8 cellular contexts compared by ENCODE assay signal in the genomic region with DNA sequence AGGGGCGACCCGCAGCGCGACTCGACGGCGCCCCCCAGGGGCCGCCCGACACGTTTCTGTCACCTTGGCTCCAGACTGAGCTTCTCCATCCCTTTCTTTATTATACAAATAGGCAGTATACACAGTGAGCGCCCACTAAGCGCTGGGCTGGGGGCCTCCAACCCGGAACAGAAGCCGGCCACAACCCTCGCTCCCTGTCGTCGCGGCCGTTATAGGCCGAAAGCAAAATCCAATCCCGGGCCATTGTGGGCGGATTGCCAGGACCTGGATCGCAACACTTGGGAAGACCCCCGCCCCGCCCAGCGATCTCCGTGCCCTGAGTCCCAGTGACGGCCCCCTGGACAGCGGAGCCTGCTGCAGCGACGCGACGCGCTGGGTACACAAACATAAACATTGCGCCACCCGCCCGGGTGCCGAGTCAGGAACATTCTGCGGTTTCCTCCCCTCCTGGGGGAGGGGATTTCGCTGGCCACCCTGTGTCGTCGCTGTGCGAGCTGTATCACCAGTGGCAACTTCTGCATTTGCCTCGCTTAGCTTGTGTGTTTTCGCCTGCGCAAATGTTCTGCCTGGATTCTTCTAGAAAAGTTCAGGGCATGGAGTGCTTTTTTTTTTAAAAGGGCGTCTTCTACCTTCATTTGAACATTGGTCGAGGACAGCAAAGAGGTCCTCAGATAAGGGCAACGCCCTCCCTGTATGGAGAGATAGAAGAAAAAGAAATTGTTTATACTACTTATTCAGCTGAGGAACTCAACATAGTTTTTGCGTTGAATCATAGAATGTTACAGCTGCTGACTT. TPM values are rescaled to one million over a fixed set of nuclear protein-coding genes. Genes with fewer than 3 reads are reported as not detected.
DNase-seq lines count a peak whose midpoint lies in the region; ATAC-seq, FAIRE-seq and TF ChIP-seq lines count a peak whose summit lies in the region.

No MANE protein-coding gene starts in this region.

- H3K4me3 ChIP-seq in GM08714 (ENCODE audit: low read length), result peak overlapping the region; percentile 53; the same call in 1 of the 2 replicates
- peak overlapping the region; percentile 43 to 45 for H3K4me3 ChIP-seq in cardiac fibroblast (replicated peaks in 1 of 2; ENCODE audit: low read depth in 2 of 2, low read length in 2 of 2)
- H3K4me3 ChIP-seq in keratinocyte (ENCODE audit: control insufficient read depth in 2 of 3, extremely low read depth in 1 of 3, insufficient read depth in 2 of 3, low read depth in 1 of 3, low read length in 3 of 3), result peak overlapping the region; percentile 15 to 72 (median 50)

- H3K4me2 ChIP-seq in keratinocyte (ENCODE audit: control insufficient read depth, extremely low read depth, insufficient read depth, low read depth, low read length), result peak overlapping the region; percentile 79

- POLR2A ChIA-PET in activated B cell treated with CpG ODN at 0.5 μM for 24 hours (lab: Charles Lee), result interaction anchor here (0.6 to 6.7 kb wide), 32 partner anchors 14 to 1384 kb away, joined by 3 to 128 read pairs (median 5); partner anchors contain the start of genes ATP6V0E1, ERGIC1 and RPL26L1

- peak; percentile 26 for DNase-seq in NCI-H2029 treated with DMSO at 0.1 percent for 48 hours (lab: John Stamatoyannopoulos, UW)
- DNase-seq in activated B cell treated with CpG ODN at 0.5 μM for 24 hours, result peak; percentile 80
- DNase-seq in cardiac fibroblast (ENCODE audit: low read depth in 2 of 2), result peak; percentile 98
- DNase-seq in keratinocyte (ENCODE audit: low read depth, low spot score), result no peak
- DNase-seq in stimulated activated CD4-positive, alpha-beta T cell treated with anti-CD3 and anti-CD28 coated beads, Interleukin-12 subunit alpha, Interleukin-12 subunit beta, amount 100 ng/mL, for 48 hours (ENCODE audit: low read depth in 2 of 3, low spot score in 1 of 3), result peak; percentile 59 to 69 (median 65)
- DNase-seq in NCI-H446 (lab: John Stamatoyannopoulos, UW), result no peak

- H3K27ac ChIP-seq in keratinocyte (ENCODE audit: control insufficient read depth, insufficient read depth, low read length), result peak overlapping the region; percentile 92

- H3K9ac ChIP-seq in keratinocyte (ENCODE audit: control insufficient read depth, extremely low read depth, insufficient read depth, low read length), result peak overlapping the region; percentile 97

- peaks cover 72% of the 10 kb centered on the region for H3K4me1 Mint-ChIP-seq in activated B cell treated with CpG ODN at 0.5 μM for 24 hours

- no peaks in the 10 kb centered on the region for H3K9me3 ChIP-seq in keratinocyte (ENCODE audit: control insufficient read depth, low read depth, low read length)

- intact Hi-C loops in activated B cell treated with CpG ODN at 0.5 μM for 24 hours (cut with micrococcal nuclease), result loop anchor here (1.0 to 5.0 kb wide), 8 partner anchors 35 to 765 kb away; partner anchors contain the start of genes ERGIC1, FBXW11 and STK10

- peak overlapping the region; percentile 41 for H2AFZ ChIP-seq in keratinocyte (ENCODE audit: control insufficient read depth, low read length)

- dilution Hi-C loops in keratinocyte (cut with MboI; ENCODE audit: extremely low pct_ligation_motif_present, low sequenced_read_pairs), result no loop called here

- no peaks in the 10 kb centered on the region for H3K9me1 ChIP-seq in keratinocyte (ENCODE audit: control insufficient read depth, extremely low read depth, insufficient read depth, low read length)

- no peak for FAIRE-seq in keratinocyte (lab: Jason Lieb, UNC)

- H3K79me2 ChIP-seq in keratinocyte (ENCODE audit: control insufficient read depth, insufficient read depth, low read length), result peaks cover 22% of the 10 kb centered on the region

- H3K9me3 Mint-ChIP-seq in activated B cell treated with CpG ODN at 0.5 μM for 24 hours, result no peaks in the 10 kb centered on the region

- H3K4me3 Mint-ChIP-seq in activated B cell treated with CpG ODN at 0.5 μM for 24 hours, result peak overlapping the region; percentile 92

- H3K36me3 Mint-ChIP-seq in activated B cell treated with CpG ODN at 0.5 μM for 24 hours (ENCODE audit: low read depth), result peaks cover 32% of the 10 kb centered on the region

- CTCF ChIA-PET in activated B cell treated with CpG ODN at 0.5 μM for 24 hours (lab: Charles Lee), result interaction anchor here (0.6 to 3.6 kb wide), 21 partner anchors 10 to 661 kb away, joined by 3 to 39 read pairs (median 4); no protein-coding TSS in a partner anchor

- H3K27ac Mint-ChIP-seq in activated B cell treated with CpG ODN at 0.5 μM for 24 hours, result peak overlapping the region; percentile 99

- TF ChIP-seq CTCF in activated B cell treated with CpG ODN at 0.5 μM for 24 hours (IDR thresholded peaks at IDR 0.05), result no peak
- TF ChIP-seq CTCF in cardiac fibroblast (IDR thresholded peaks at IDR 0.05; ENCODE audit: low read depth, low read length), result peak; percentile 78
- TF ChIP-seq CTCF in keratinocyte (optimal IDR thresholded peaks at IDR 0.05 in 1 of 3, IDR thresholded peaks at IDR 0.05 in 1 of 3, conservative IDR thresholded peaks at IDR 0.05 in 1 of 3; ENCODE audit: extremely low read depth in 1 of 3, insufficient read depth in 2 of 3, low read length in 3 of 3), result peak in 2 of 3 experiments; percentile 75 to 93

- H3K4me1 ChIP-seq in keratinocyte (ENCODE audit: control insufficient read depth, extremely low read depth, insufficient read depth, low read length), result peaks cover 42% of the 10 kb centered on the region

- peaks cover 6% of the 10 kb centered on the region for H4K20me1 ChIP-seq in keratinocyte (ENCODE audit: control insufficient read depth, extremely low read depth, insufficient read depth, low read length)

- ATAC-seq in HG02642 (IDR thresholded peaks at IDR 0.05; ENCODE audit: poor library complexity, unreplicated experiment) (peak; percentile 31), activated B cell treated with CpG ODN at 0.5 μM for 24 hours (ENCODE audit: low read depth) (peak; percentile 46)

- peaks cover 7 to 19% of the 10 kb centered on the region in 2 experiments for H3K36me3 ChIP-seq in keratinocyte (ENCODE audit: control insufficient read depth in 2 of 2, extremely low read depth in 1 of 2, insufficient read depth in 2 of 2, low read length in 2 of 2)

- no peaks in the 10 kb centered on the region for H3K27me3 ChIP-seq in keratinocyte (ENCODE audit: control insufficient read depth, extremely low read depth, insufficient read depth, low read length)

- H3K27me3 Mint-ChIP-seq in activated B cell treated with CpG ODN at 0.5 μM for 24 hours, result no peaks in the 10 kb centered on the region

RNA-seq across cellular contexts. Expression of gene DUSP1, which starts 1.3 kb away (rescaled TPM):
- 15.0 and 21.2 TPM in 2 replicates for total RNA-seq in activated B cell treated with CpG ODN at 0.5 μM for 24 hours
- polyA plus RNA-seq in keratinocyte, result 10.4 to 303 TPM (median 174 TPM) in 3 replicates
- 68.7 TPM for polyA plus RNA-seq in keratinocyte (2011; ENCODE audit: low read depth)
- 98.5 and 108 TPM in 2 replicates for polyA plus RNA-seq in keratinocyte (2011; cell fraction: cytosol; rRNA removed)
- 553 and 700 TPM in 2 replicates for polyA plus RNA-seq in keratinocyte (2011; cell fraction: nucleus; rRNA removed)
- 7.0 and 200 TPM in 2 replicates for polyA plus RNA-seq in keratinocyte (2012; ENCODE audit: low replicate concordance)
- 17.6 to 194 TPM (median 125 TPM) in 3 replicates for polyA minus RNA-seq in keratinocyte
- 131 TPM for polyA minus RNA-seq in keratinocyte (2011; cell fraction: cytosol; rRNA and poly(A)+ RNA removed)
- 374 and 410 TPM in 2 replicates for polyA minus RNA-seq in keratinocyte (2011; cell fraction: nucleus; rRNA and poly(A)+ RNA removed)

Comparison
In these comparisons a context has a peak if more than half of its experiments do, and no peak if none do; other contexts are left out.
1. DNase-seq: peak in NCI-H2029 treated with DMSO at 0.1 percent for 48 hours (single experiment), activated B cell treated with CpG ODN at 0.5 μM for 24 hours (single experiment), cardiac fibroblast (2 of 2) and stimulated activated CD4-positive, alpha-beta T cell treated with anti-CD3 and anti-CD28 coated beads, Interleukin-12 subunit alpha, Interleukin-12 subunit beta, amount 100 ng/mL, for 48 hours (3 of 3); none in keratinocyte (single experiment) and NCI-H446 (0 of 2).
2. Peak in every context shown above with its lines, with median percentiles within 50 percentile points of each other: H3K4me3 ChIP-seq.